In genomic region chr10:77872947-77873557, GRCh38 we compare ENCODE assay signal across 9 cellular contexts. TPM values are rescaled to one million over a fixed set of nuclear protein-coding genes. Genes with fewer than 3 reads are reported as not detected.
DNase-seq lines count a peak whose midpoint lies in the region; ATAC-seq and TF ChIP-seq lines count a peak whose summit lies in the region.
"Had no signal": no experiment of that assay in that cellular context is flagged by ENCODE, and none has a peak within 500 bp of the region (broad histone marks: within the 10 kb centered on the region; RNA-seq: fewer than 3 reads in every experiment).

No MANE protein-coding gene starts in this region.

- H3K27me3 Mint-ChIP-seq in memory B cell = no peaks in the 10 kb centered on the region

- 78 to 79% methylated on average over 5 to 7 of the region's 7 CpGs for WGBS in testis, 2 donors

- H3K4me3 ChIP-seq in testis (no peak overlapping the region), MG63 (no peak overlapping the region)

- H3K9me3 ChIP-seq in testis (no peaks in the 10 kb centered on the region), MG63 (no peaks in the 10 kb centered on the region)

- H3K36me3 ChIP-seq in testis (ENCODE audit: low read depth, missing control alignments) = no peaks in the 10 kb centered on the region
- H3K36me3 ChIP-seq in MG63 = peaks cover 6% of the 10 kb centered on the region

- no peak for TF ChIP-seq POLR2A in testis (IDR thresholded peaks at IDR 0.05)

- H3K4me1 Mint-ChIP-seq in memory B cell = peaks cover 21% of the 10 kb centered on the region

- no peak overlapping the region for H3K4me3 Mint-ChIP-seq in memory B cell

- TF ChIP-seq CTCF in testis (IDR thresholded peaks at IDR 0.05) = no peak

- H3K27ac Mint-ChIP-seq in memory B cell = peak overlapping the region; percentile 80

- H3K9me3 Mint-ChIP-seq in memory B cell = no peaks in the 10 kb centered on the region

- no peak for ATAC-seq in memory B cell (ENCODE audit: low read depth)
- no peak for ATAC-seq in GM21390 (IDR thresholded peaks at IDR 0.05; ENCODE audit: unreplicated experiment)

- no peaks in the 10 kb centered on the region for H3K36me3 Mint-ChIP-seq in memory B cell

- DNase-seq in M059J (ENCODE audit: low read depth) = peak; percentile 7
- DNase-seq in astrocyte of the hippocampus (ENCODE audit: low read depth, low spot score) = peak; percentile 36
- no peak for DNase-seq in memory B cell (ENCODE audit: low spot score in 2 of 2)
- DNase-seq in testis = no peak
- no peak for DNase-seq in COR-L47 (lab: John Stamatoyannopoulos, UW)
- no peak for DNase-seq in MG63
- DNase-seq: activated naive CD4-positive, alpha-beta T cell treated with anti-CD3 and anti-CD28 coated beads, Interleukin-2, amount 50 U/mL, for 16 hours; DMS79 had no signal

- H3K27ac ChIP-seq in testis = peak overlapping the region; percentile 59 to 75

- intact Hi-C loops in testis (cut with DNase I; ENCODE audit: low total_unique reads) = no loop called here

- no peaks in the 10 kb centered on the region for H3K27me3 ChIP-seq in testis
- no peaks in the 10 kb centered on the region for H3K27me3 ChIP-seq in MG63

- H3K4me1 ChIP-seq in testis = peaks cover 23% of the 10 kb centered on the region

RNA-seq across cellular contexts. Expression of gene DLG5, which starts 53.5 kb away (rescaled TPM):
- total RNA-seq in M059J (2014; rRNA removed; shearing (Covaris generic)) = 10.4 and 19.5 TPM in 2 replicates
- total RNA-seq in testis = 10 to 100 TPM; 50.1 to 54.8 TPM
- 26.9 TPM for polyA plus RNA-seq in testis (ENCODE audit: insufficient read depth, low read depth, low replicate concordance)
- total RNA-seq in MG63 (2014; rRNA removed; shearing (Covaris generic); ENCODE audit: low replicate concordance) = 22.6 and 33.8 TPM in 2 replicates

Comparison
In these comparisons a context has a peak if more than half of its experiments do, and no peak if none do; other contexts are left out.
1. DNase-seq: peak in M059J (single experiment) and astrocyte of the hippocampus (single experiment); none in memory B cell (0 of 2), testis (single experiment), COR-L47 (single experiment) and MG63 (single experiment).